ENCODE assay signal across 25 cellular contexts in the genomic region with DNA sequence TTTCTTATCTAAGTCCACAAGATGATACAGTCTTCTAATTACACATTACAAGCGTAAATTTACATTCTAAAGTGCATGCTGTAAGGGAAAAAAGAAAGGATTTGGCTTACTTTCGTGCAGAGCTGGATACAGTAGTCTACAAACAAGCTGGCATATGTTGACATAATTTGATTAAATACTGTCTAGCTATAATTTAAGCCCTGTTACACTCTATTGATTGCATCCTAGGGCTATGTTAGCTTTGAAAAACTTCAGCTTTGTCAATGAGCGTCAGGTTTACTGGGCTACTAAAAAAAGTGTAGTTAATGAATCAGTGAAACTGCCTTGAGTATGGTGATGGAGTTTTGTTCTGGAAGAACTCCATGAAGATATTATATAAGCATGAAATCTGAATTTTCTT.
"Had no signal": no experiment of that assay in that cellular context is flagged by ENCODE, and none has a peak within 500 bp of the region (broad histone marks: within the 10 kb centered on the region; RNA-seq: fewer than 3 reads in every experiment).

No MANE protein-coding gene starts in this region.

- H3K9me3 ChIP-seq: Peyer's patch, SJCRH30 had no signal

- ATAC-seq: K562, Right ventricle myocardium inferior had no signal

- DNase-seq: Kasumi-1; MM.1S; NCI-H1092 treated with DMSO at 0.1 percent for 48 hours; NCI-H1436; NCI-H187; NCI-H2029; NCI-H2081 treated with DMSO at 0.1 percent for 48 hours; NCI-H2171; NCI-H226; NCI-H524; NCI-H526 treated with DMSO at 0.1 percent for 48 hours; NCI-H774; NK-92 treated with Interleukin-12 subunit alpha and Interleukin-12 subunit beta, amount 100 ng/mL, for 24 hours; OCI-M1; PC-9; Peyer's patch; SHP77 treated with DMSO at 0.1 percent for 48 hours; SJCRH30; T-helper 2 cell had no signal

- FAIRE-seq: HTR-8/SVneo, K562 had no signal

- H2AFZ ChIP-seq: PC-9 had no signal

- H3K27ac ChIP-seq: HL-60, KMS-11, PC-9, Peyer's patch, SJCRH30, SK-N-MC had no signal

- H3K27me3 ChIP-seq: Peyer's patch, SJCRH30 had no signal

- H3K4me3 ChIP-seq: K562, PC-9, Peyer's patch, SJCRH30, SK-N-MC had no signal

- H3K36me3 ChIP-seq: Peyer's patch, SJCRH30 had no signal

- H3K4me1 ChIP-seq: Peyer's patch, SJCRH30 had no signal

- H3K4me2 ChIP-seq: KMS-11, PC-9 had no signal
